In the genomic region with DNA sequence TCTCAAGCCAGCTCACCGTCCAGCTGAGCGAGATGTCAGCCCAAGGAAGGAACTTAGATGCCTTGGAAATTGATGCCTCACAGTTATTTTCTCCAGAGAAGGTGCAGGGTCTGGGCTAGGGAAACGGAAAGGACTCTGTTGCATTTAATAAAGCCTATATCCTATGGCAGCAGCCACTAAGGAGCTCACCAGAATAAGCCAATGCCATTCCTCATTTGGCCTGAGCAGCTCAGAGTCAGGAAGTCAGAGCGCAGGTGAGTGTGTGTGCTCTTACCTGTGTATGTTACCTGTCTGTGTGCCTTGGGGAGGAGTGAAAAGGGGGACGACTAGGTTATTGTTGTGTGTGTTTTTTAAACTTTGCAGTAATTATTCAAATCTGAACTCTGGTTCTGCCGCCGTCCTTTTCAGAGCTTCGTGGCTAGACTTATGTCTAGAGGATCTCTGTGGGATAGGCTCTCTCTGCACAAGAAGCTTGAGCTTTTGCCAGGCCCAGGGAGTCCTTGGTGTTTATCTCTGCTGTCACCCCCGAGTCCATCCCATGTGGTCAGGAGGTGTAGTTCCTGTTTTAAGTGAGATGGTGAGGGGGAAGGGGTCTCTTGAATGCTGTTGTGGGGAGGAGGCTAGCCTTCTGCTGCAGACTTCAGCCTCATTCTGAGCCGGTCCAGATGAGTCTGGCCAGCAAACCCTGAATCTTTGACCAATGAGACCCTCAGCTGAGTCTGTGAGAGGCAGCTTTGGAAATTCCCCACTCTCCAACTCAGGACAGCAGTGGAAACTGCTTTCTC, we compare ENCODE assay signal across 1 cellular context.
TF ChIP-seq lines count a peak whose summit lies in the region.

No MANE protein-coding gene starts in this region.

TF ChIP-seq in K562, 482 proteins besides CTCF, POLR2A, EP300 and RAD21 (continued from another document and continues in another):
- TF ChIP-seq, protein P1, sequence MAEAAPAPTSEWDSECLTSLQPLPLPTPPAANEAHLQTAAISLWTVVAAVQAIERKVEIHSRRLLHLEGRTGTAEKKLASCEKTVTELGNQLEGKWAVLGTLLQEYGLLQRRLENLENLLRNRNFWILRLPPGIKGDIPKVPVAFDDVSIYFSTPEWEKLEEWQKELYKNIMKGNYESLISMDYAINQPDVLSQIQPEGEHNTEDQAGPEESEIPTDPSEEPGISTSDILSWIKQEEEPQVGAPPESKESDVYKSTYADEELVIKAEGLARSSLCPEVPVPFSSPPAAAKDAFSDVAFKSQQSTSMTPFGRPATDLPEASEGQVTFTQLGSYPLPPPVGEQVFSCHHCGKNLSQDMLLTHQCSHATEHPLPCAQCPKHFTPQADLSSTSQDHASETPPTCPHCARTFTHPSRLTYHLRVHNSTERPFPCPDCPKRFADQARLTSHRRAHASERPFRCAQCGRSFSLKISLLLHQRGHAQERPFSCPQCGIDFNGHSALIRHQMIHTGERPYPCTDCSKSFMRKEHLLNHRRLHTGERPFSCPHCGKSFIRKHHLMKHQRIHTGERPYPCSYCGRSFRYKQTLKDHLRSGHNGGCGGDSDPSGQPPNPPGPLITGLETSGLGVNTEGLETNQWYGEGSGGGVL (CRISPR knock-in tag; IDR thresholded peaks at IDR 0.05) = no peak
- TF ChIP-seq, protein P2, sequence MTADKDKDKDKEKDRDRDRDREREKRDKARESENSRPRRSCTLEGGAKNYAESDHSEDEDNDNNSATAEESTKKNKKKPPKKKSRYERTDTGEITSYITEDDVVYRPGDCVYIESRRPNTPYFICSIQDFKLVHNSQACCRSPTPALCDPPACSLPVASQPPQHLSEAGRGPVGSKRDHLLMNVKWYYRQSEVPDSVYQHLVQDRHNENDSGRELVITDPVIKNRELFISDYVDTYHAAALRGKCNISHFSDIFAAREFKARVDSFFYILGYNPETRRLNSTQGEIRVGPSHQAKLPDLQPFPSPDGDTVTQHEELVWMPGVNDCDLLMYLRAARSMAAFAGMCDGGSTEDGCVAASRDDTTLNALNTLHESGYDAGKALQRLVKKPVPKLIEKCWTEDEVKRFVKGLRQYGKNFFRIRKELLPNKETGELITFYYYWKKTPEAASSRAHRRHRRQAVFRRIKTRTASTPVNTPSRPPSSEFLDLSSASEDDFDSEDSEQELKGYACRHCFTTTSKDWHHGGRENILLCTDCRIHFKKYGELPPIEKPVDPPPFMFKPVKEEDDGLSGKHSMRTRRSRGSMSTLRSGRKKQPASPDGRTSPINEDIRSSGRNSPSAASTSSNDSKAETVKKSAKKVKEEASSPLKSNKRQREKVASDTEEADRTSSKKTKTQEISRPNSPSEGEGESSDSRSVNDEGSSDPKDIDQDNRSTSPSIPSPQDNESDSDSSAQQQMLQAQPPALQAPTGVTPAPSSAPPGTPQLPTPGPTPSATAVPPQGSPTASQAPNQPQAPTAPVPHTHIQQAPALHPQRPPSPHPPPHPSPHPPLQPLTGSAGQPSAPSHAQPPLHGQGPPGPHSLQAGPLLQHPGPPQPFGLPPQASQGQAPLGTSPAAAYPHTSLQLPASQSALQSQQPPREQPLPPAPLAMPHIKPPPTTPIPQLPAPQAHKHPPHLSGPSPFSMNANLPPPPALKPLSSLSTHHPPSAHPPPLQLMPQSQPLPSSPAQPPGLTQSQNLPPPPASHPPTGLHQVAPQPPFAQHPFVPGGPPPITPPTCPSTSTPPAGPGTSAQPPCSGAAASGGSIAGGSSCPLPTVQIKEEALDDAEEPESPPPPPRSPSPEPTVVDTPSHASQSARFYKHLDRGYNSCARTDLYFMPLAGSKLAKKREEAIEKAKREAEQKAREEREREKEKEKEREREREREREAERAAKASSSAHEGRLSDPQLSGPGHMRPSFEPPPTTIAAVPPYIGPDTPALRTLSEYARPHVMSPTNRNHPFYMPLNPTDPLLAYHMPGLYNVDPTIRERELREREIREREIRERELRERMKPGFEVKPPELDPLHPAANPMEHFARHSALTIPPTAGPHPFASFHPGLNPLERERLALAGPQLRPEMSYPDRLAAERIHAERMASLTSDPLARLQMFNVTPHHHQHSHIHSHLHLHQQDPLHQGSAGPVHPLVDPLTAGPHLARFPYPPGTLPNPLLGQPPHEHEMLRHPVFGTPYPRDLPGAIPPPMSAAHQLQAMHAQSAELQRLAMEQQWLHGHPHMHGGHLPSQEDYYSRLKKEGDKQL (CRISPR knock-in tag; IDR thresholded peaks at IDR 0.05; ENCODE audit: borderline replicate concordance) = no peak
- TF ChIP-seq NBN (IDR thresholded peaks at IDR 0.05; ENCODE audit: low read depth) = no peak
- no peak for TF ChIP-seq SRSF1 (IDR thresholded peaks at IDR 0.05; ENCODE audit: low read depth, low read length)
- TF ChIP-seq, protein P3, sequence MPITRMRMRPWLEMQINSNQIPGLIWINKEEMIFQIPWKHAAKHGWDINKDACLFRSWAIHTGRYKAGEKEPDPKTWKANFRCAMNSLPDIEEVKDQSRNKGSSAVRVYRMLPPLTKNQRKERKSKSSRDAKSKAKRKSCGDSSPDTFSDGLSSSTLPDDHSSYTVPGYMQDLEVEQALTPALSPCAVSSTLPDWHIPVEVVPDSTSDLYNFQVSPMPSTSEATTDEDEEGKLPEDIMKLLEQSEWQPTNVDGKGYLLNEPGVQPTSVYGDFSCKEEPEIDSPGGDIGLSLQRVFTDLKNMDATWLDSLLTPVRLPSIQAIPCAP (CRISPR knock-in tag; IDR thresholded peaks at IDR 0.05; ENCODE audit: borderline replicate concordance) = no peak
- TF ChIP-seq CHD2 (IDR thresholded peaks at IDR 0.05; ENCODE audit: low read depth, low read length) = no peak
- no peak for TF ChIP-seq FOXA1 (IDR thresholded peaks at IDR 0.05; ENCODE audit: borderline replicate concordance)
- TF ChIP-seq, protein P4, sequence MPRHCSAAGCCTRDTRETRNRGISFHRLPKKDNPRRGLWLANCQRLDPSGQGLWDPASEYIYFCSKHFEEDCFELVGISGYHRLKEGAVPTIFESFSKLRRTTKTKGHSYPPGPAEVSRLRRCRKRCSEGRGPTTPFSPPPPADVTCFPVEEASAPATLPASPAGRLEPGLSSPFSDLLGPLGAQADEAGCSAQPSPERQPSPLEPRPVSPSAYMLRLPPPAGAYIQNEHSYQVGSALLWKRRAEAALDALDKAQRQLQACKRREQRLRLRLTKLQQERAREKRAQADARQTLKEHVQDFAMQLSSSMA (CRISPR knock-in tag; IDR thresholded peaks at IDR 0.05) = no peak
- TF ChIP-seq, protein P5, sequence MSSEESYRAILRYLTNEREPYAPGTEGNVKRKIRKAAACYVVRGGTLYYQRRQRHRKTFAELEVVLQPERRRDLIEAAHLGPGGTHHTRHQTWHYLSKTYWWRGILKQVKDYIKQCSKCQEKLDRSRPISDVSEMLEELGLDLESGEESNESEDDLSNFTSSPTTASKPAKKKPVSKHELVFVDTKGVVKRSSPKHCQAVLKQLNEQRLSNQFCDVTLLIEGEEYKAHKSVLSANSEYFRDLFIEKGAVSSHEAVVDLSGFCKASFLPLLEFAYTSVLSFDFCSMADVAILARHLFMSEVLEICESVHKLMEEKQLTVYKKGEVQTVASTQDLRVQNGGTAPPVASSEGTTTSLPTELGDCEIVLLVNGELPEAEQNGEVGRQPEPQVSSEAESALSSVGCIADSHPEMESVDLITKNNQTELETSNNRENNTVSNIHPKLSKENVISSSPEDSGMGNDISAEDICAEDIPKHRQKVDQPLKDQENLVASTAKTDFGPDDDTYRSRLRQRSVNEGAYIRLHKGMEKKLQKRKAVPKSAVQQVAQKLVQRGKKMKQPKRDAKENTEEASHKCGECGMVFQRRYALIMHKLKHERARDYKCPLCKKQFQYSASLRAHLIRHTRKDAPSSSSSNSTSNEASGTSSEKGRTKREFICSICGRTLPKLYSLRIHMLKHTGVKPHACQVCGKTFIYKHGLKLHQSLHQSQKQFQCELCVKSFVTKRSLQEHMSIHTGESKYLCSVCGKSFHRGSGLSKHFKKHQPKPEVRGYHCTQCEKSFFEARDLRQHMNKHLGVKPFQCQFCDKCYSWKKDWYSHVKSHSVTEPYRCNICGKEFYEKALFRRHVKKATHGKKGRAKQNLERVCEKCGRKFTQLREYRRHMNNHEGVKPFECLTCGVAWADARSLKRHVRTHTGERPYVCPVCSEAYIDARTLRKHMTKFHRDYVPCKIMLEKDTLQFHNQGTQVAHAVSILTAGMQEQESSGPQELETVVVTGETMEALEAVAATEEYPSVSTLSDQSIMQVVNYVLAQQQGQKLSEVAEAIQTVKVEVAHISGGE (CRISPR knock-in tag; IDR thresholded peaks at IDR 0.05) = 0 out of 6 replicates have a peak, but pooled peaks of 1 of the 3 experiments have one; percentile 24
- TF ChIP-seq ZNF23 (CRISPR knock-in tag; IDR thresholded peaks at IDR 0.05) = no peak
- TF ChIP-seq TCF3 (CRISPR knock-in tag; IDR thresholded peaks at IDR 0.05) = peak; percentile 69
- peak; percentile 69 for TF ChIP-seq MYC (IDR thresholded peaks at IDR 0.05; ENCODE audit: low read depth, low read length)
- no peak for TF ChIP-seq MYC (CRISPR knock-in tag; IDR thresholded peaks at IDR 0.05; ENCODE audit: borderline replicate concordance, low read depth)
- TF ChIP-seq, protein P6, sequence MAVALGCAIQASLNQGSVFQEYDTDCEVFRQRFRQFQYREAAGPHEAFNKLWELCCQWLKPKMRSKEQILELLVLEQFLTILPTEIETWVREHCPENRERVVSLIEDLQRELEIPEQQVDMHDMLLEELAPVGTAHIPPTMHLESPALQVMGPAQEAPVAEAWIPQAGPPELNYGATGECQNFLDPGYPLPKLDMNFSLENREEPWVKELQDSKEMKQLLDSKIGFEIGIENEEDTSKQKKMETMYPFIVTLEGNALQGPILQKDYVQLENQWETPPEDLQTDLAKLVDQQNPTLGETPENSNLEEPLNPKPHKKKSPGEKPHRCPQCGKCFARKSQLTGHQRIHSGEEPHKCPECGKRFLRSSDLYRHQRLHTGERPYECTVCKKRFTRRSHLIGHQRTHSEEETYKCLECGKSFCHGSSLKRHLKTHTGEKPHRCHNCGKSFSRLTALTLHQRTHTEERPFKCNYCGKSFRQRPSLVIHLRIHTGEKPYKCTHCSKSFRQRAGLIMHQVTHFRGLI (CRISPR knock-in tag; IDR thresholded peaks at IDR 0.05) = no peak
- no peak for TF ChIP-seq JUNB (CRISPR knock-in tag; conservative IDR thresholded peaks at IDR 0.05)
- TF ChIP-seq PHTF2 (CRISPR knock-in tag; IDR thresholded peaks at IDR 0.05) = no peak
- TF ChIP-seq, protein P7, sequence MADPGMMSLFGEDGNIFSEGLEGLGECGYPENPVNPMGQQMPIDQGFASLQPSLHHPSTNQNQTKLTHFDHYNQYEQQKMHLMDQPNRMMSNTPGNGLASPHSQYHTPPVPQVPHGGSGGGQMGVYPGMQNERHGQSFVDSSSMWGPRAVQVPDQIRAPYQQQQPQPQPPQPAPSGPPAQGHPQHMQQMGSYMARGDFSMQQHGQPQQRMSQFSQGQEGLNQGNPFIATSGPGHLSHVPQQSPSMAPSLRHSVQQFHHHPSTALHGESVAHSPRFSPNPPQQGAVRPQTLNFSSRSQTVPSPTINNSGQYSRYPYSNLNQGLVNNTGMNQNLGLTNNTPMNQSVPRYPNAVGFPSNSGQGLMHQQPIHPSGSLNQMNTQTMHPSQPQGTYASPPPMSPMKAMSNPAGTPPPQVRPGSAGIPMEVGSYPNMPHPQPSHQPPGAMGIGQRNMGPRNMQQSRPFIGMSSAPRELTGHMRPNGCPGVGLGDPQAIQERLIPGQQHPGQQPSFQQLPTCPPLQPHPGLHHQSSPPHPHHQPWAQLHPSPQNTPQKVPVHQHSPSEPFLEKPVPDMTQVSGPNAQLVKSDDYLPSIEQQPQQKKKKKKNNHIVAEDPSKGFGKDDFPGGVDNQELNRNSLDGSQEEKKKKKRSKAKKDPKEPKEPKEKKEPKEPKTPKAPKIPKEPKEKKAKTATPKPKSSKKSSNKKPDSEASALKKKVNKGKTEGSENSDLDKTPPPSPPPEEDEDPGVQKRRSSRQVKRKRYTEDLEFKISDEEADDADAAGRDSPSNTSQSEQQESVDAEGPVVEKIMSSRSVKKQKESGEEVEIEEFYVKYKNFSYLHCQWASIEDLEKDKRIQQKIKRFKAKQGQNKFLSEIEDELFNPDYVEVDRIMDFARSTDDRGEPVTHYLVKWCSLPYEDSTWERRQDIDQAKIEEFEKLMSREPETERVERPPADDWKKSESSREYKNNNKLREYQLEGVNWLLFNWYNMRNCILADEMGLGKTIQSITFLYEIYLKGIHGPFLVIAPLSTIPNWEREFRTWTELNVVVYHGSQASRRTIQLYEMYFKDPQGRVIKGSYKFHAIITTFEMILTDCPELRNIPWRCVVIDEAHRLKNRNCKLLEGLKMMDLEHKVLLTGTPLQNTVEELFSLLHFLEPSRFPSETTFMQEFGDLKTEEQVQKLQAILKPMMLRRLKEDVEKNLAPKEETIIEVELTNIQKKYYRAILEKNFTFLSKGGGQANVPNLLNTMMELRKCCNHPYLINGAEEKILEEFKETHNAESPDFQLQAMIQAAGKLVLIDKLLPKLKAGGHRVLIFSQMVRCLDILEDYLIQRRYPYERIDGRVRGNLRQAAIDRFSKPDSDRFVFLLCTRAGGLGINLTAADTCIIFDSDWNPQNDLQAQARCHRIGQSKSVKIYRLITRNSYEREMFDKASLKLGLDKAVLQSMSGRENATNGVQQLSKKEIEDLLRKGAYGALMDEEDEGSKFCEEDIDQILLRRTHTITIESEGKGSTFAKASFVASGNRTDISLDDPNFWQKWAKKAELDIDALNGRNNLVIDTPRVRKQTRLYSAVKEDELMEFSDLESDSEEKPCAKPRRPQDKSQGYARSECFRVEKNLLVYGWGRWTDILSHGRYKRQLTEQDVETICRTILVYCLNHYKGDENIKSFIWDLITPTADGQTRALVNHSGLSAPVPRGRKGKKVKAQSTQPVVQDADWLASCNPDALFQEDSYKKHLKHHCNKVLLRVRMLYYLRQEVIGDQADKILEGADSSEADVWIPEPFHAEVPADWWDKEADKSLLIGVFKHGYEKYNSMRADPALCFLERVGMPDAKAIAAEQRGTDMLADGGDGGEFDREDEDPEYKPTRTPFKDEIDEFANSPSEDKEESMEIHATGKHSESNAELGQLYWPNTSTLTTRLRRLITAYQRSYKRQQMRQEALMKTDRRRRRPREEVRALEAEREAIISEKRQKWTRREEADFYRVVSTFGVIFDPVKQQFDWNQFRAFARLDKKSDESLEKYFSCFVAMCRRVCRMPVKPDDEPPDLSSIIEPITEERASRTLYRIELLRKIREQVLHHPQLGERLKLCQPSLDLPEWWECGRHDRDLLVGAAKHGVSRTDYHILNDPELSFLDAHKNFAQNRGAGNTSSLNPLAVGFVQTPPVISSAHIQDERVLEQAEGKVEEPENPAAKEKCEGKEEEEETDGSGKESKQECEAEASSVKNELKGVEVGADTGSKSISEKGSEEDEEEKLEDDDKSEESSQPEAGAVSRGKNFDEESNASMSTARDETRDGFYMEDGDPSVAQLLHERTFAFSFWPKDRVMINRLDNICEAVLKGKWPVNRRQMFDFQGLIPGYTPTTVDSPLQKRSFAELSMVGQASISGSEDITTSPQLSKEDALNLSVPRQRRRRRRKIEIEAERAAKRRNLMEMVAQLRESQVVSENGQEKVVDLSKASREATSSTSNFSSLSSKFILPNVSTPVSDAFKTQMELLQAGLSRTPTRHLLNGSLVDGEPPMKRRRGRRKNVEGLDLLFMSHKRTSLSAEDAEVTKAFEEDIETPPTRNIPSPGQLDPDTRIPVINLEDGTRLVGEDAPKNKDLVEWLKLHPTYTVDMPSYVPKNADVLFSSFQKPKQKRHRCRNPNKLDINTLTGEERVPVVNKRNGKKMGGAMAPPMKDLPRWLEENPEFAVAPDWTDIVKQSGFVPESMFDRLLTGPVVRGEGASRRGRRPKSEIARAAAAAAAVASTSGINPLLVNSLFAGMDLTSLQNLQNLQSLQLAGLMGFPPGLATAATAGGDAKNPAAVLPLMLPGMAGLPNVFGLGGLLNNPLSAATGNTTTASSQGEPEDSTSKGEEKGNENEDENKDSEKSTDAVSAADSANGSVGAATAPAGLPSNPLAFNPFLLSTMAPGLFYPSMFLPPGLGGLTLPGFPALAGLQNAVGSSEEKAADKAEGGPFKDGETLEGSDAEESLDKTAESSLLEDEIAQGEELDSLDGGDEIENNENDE (IDR thresholded peaks at IDR 0.05; ENCODE audit: low read depth, low read length) = no peak
- TF ChIP-seq CREM (IDR thresholded peaks at IDR 0.05; ENCODE audit: low read depth) = no peak
- TF ChIP-seq, protein P8, sequence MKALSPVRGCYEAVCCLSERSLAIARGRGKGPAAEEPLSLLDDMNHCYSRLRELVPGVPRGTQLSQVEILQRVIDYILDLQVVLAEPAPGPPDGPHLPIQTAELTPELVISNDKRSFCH (CRISPR knock-in tag; IDR thresholded peaks at IDR 0.05) = no peak
- TF ChIP-seq, protein P8 (tag; IDR thresholded peaks at IDR 0.05) = no peak
